Comparison of ENCODE assay signal across 2 cellular contexts in the genomic region with DNA sequence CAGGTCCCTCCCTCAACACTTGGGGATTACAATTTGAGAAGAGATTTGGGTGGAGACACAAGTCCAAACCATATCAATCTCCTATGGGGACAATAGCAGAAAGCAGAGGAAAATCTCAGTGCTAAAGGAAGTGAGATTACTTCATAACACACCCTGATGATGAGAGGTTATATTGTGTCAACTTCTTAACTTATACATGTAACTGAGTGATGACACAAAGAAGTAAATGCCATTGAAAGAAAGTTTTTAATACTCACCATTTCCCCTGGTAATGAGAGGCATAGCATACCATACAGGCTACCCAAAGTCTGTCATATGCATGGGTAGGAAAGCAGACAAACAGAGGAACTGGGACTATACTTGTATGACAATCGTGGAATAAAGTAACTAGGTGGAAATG.
TF ChIP-seq lines count a peak whose summit lies in the region.

No MANE protein-coding gene starts in this region.

TF ChIP-seq in SK-N-SH, 30 proteins besides CTCF, POLR2A, EP300 and RAD21 (continued from another document):
- no peak for TF ChIP-seq USF2 (IDR thresholded peaks at IDR 0.05; ENCODE audit: borderline replicate concordance, low read depth, low read length)
- TF ChIP-seq PBX3 (IDR thresholded peaks at IDR 0.05), result no peak
- no peak for TF ChIP-seq MAX (IDR thresholded peaks at IDR 0.05; ENCODE audit: low read depth)
- TF ChIP-seq JUND (IDR thresholded peaks at IDR 0.05), result no peak
- TF ChIP-seq TCF12 (IDR thresholded peaks at IDR 0.05), result no peak
- TF ChIP-seq MEF2A (IDR thresholded peaks at IDR 0.05; ENCODE audit: borderline replicate concordance, low read depth), result no peak
- TF ChIP-seq SIN3A (IDR thresholded peaks at IDR 0.05; ENCODE audit: borderline replicate concordance, low read depth, low read length), result no peak
- TF ChIP-seq RXRA (IDR thresholded peaks at IDR 0.05; ENCODE audit: borderline replicate concordance, low read depth), result no peak
TF ChIP-seq in SK-N-SH: peak in this region for 0.

TF ChIP-seq in SK-N-SH treated with all-trans-retinoic acid at 6 μM for 48 hours, 23 proteins besides CTCF, POLR2A, EP300 and RAD21 (continued from another document):
- TF ChIP-seq, protein P1, sequence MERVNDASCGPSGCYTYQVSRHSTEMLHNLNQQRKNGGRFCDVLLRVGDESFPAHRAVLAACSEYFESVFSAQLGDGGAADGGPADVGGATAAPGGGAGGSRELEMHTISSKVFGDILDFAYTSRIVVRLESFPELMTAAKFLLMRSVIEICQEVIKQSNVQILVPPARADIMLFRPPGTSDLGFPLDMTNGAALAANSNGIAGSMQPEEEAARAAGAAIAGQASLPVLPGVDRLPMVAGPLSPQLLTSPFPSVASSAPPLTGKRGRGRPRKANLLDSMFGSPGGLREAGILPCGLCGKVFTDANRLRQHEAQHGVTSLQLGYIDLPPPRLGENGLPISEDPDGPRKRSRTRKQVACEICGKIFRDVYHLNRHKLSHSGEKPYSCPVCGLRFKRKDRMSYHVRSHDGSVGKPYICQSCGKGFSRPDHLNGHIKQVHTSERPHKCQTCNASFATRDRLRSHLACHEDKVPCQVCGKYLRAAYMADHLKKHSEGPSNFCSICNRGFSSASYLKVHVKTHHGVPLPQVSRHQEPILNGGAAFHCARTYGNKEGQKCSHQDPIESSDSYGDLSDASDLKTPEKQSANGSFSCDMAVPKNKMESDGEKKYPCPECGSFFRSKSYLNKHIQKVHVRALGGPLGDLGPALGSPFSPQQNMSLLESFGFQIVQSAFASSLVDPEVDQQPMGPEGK (CRISPR knock-in tag; IDR thresholded peaks at IDR 0.05; ENCODE audit: borderline replicate concordance), result no peak
- no peak for TF ChIP-seq ZC3H10 (CRISPR knock-in tag; IDR thresholded peaks at IDR 0.05)
- TF ChIP-seq CREB5 (CRISPR knock-in tag; IDR thresholded peaks at IDR 0.05; ENCODE audit: low read depth), result no peak
- TF ChIP-seq ZFP3 (CRISPR knock-in tag; IDR thresholded peaks at IDR 0.05), result no peak
- TF ChIP-seq TOX (CRISPR knock-in tag; IDR thresholded peaks at IDR 0.05; ENCODE audit: borderline replicate concordance), result no peak
- TF ChIP-seq ZNF70 (CRISPR knock-in tag; IDR thresholded peaks at IDR 0.05), result no peak
- no peak for TF ChIP-seq ESRRG (CRISPR knock-in tag; IDR thresholded peaks at IDR 0.05)
- TF ChIP-seq ZNF565 (CRISPR knock-in tag; conservative IDR thresholded peaks at IDR 0.05; ENCODE audit: low read depth), result no peak
- TF ChIP-seq GLIS3 (CRISPR knock-in tag; IDR thresholded peaks at IDR 0.05), result no peak
- no peak for TF ChIP-seq ISL1 (CRISPR knock-in tag; IDR thresholded peaks at IDR 0.05)
- TF ChIP-seq OSR1 (CRISPR knock-in tag; IDR thresholded peaks at IDR 0.05), result no peak
- no peak for TF ChIP-seq RARB (CRISPR knock-in tag; IDR thresholded peaks at IDR 0.05)
- no peak for TF ChIP-seq PPARA (CRISPR knock-in tag; IDR thresholded peaks at IDR 0.05; ENCODE audit: borderline replicate concordance)
